Comparison of ENCODE assay signal across 8 cellular contexts in the genomic region with DNA sequence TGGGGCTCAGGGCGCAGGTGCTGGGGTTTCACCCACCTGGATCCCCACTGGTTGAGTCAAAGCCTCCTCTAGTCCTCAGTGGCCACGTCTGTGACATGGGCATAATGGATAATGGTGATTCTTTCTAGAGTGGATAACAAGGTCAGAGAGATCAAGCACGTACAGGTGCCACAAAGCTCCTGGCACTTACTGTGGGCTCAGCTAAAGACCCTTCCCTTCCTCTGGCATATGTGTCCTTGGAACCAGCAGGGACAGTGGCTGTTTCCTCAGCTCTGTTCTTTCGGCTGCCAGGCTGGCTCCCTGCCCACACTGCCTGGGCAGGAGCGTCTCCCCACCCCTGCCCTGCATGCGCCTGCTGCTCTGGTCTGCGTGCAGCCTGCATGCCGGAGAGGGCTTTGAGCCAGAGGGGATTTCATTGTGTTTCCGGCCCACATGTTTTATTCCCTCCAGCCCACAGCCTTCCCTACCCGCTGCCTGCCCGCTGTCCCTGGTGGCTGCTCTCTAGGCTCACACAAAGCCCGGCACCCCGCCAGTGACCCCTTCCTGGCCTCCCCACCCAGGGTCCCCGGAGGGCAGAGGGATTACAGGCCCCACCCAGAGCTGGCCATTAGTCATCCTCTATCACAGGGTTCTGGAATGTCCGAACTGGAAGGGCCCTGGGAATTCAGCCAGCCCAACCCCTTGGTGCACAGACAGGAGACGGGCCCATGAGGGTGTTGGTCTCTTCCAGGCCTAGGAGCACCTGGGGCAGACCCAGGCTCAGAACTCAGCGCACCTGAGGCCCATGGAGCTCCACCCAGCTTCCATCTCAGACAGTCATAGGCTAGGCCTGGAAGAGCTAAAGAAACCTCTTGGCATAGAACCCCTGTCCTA. TPM values are rescaled to one million over a fixed set of nuclear protein-coding genes. Genes with fewer than 3 reads are reported as not detected.
DNase-seq lines count a peak whose midpoint lies in the region; ATAC-seq and TF ChIP-seq lines count a peak whose summit lies in the region.

No MANE protein-coding gene starts in this region.

- 25% methylated on average over 14 of the region's 17 CpGs for WGBS in esophagus muscularis mucosa

- peaks cover 18% of the 10 kb centered on the region for H3K4me1 Mint-ChIP-seq in activated naive CD4-positive, alpha-beta T cell treated with anti-CD3 and anti-CD28 coated beads, Interleukin-2, amount 10 ng/mL, durations not matched to agents 7 days and 5 days

- H3K27me3 ChIP-seq in esophagus muscularis mucosa (no peaks in the 10 kb centered on the region), neural cell (ENCODE audit: insufficient read depth, low read depth, low read length) (no peaks in the 10 kb centered on the region)

- intact Hi-C loops in esophagus muscularis mucosa (cut with DNase I), result loop anchor here (5.0 kb wide), 1 partner anchor 65 kb away; the partner anchor contains the start of gene NOL12

- peak; percentile 23 for TF ChIP-seq CTCF in AG09319 (IDR thresholded peaks at IDR 0.05; ENCODE audit: low read depth, low read length)
- TF ChIP-seq CTCF in esophagus muscularis mucosa (IDR thresholded peaks at IDR 0.05), result peak in 2 of 3 experiments; percentile 18 to 30
- TF ChIP-seq CTCF in neural cell (IDR thresholded peaks at IDR 0.05; ENCODE audit: poor library complexity, severe bottlenecking), result no peak

- H3K4me1 ChIP-seq in esophagus muscularis mucosa, result peaks cover 72 to 82% (median 75%) of the 10 kb centered on the region in 4 donors

- no peaks in the 10 kb centered on the region for H3K27me3 Mint-ChIP-seq in activated naive CD4-positive, alpha-beta T cell treated with anti-CD3 and anti-CD28 coated beads, Interleukin-2, amount 10 ng/mL, durations not matched to agents 7 days and 5 days

- CTCF ChIA-PET in activated naive CD4-positive, alpha-beta T cell treated with anti-CD3 and anti-CD28 coated beads, Interleukin-2, amount 10 ng/mL, durations not matched to agents 7 days and 5 days (lab: Charles Lee), result no interaction called here

- H3K9ac ChIP-seq in neural cell (ENCODE audit: low read length), result no peak overlapping the region

- H3F3A ChIP-seq in neural cell (ENCODE audit: insufficient read depth, low read length, poor library complexity, severe bottlenecking), result no peaks in the 10 kb centered on the region

- H4K20me1 ChIP-seq in neural cell (ENCODE audit: insufficient read depth), result no peaks in the 10 kb centered on the region

- H3K27ac ChIP-seq in esophagus muscularis mucosa (replicated peaks in 1 of 4) (peak overlapping the region; percentile 90 to 96 (median 91)), neural cell (ENCODE audit: low read length) (no peak overlapping the region)

- TF ChIP-seq EP300 in esophagus muscularis mucosa (IDR thresholded peaks at IDR 0.05) (no peak), neural cell (conservative IDR thresholded peaks at IDR 0.05; ENCODE audit: poor library complexity, severe bottlenecking) (no peak)

- H2AFZ ChIP-seq in neural cell (ENCODE audit: low read depth, low read length), result no peak overlapping the region

- H3K9me3 ChIP-seq in esophagus muscularis mucosa (no peaks in the 10 kb centered on the region), neural cell (ENCODE audit: low read length) (no peaks in the 10 kb centered on the region)

- no peaks in the 10 kb centered on the region for H3K9me3 Mint-ChIP-seq in activated naive CD4-positive, alpha-beta T cell treated with anti-CD3 and anti-CD28 coated beads, Interleukin-2, amount 10 ng/mL, durations not matched to agents 7 days and 5 days

- H3K9me2 ChIP-seq in neural cell (ENCODE audit: insufficient read depth, low read length), result no peaks in the 10 kb centered on the region

- H3K79me2 ChIP-seq in neural cell (replicated peaks; ENCODE audit: insufficient read depth, low read length), result no peaks in the 10 kb centered on the region

- H3K36me3 ChIP-seq in esophagus muscularis mucosa, result peaks cover 15 to 39% (median 34%) of the 10 kb centered on the region in 4 donors
- no peaks in the 10 kb centered on the region for H3K36me3 ChIP-seq in neural cell (ENCODE audit: insufficient read depth, low read length)

- ATAC-seq in HG03442 (IDR thresholded peaks at IDR 0.05; ENCODE audit: unreplicated experiment) (no peak), HG02678 (IDR thresholded peaks at IDR 0.05; ENCODE audit: unreplicated experiment) (no peak)

- no peak overlapping the region for H3K4me2 ChIP-seq in neural cell (ENCODE audit: low read length)

- H3K4me3 ChIP-seq in esophagus muscularis mucosa (peak overlapping the region in 3 of 4 donors; percentile 13 to 18 (median 17)), neural cell (ENCODE audit: low read length) (no peak overlapping the region)

- DNase-seq in AG09319 (ENCODE audit: extremely low read depth, low read depth), result peak; percentile 97
- peak; percentile 67 for DNase-seq in NCI-H69 (lab: John Stamatoyannopoulos, UW)
- peak; percentile 96 for DNase-seq in esophagus muscularis mucosa (ENCODE audit: extremely low spot score)
- DNase-seq in activated naive CD4-positive, alpha-beta T cell treated with anti-CD3 and anti-CD28 coated beads, Interleukin-2, amount 10 ng/mL, durations not matched to agents 7 days and 5 days, result no peak
- DNase-seq in NCI-H1105 (lab: John Stamatoyannopoulos, UW), result no peak

- TF ChIP-seq POLR2A in esophagus muscularis mucosa (IDR thresholded peaks at IDR 0.05; ENCODE audit: low read depth), result no peak

- H3K4me3 Mint-ChIP-seq in activated naive CD4-positive, alpha-beta T cell treated with anti-CD3 and anti-CD28 coated beads, Interleukin-2, amount 10 ng/mL, durations not matched to agents 7 days and 5 days, result no peak overlapping the region

- H3K27ac Mint-ChIP-seq in activated naive CD4-positive, alpha-beta T cell treated with anti-CD3 and anti-CD28 coated beads, Interleukin-2, amount 10 ng/mL, durations not matched to agents 7 days and 5 days, result no peak overlapping the region

- TF ChIP-seq RAD21 in neural cell (conservative IDR thresholded peaks at IDR 0.05), result no peak

- peaks cover 10% of the 10 kb centered on the region for H3K36me3 Mint-ChIP-seq in activated naive CD4-positive, alpha-beta T cell treated with anti-CD3 and anti-CD28 coated beads, Interleukin-2, amount 10 ng/mL, durations not matched to agents 7 days and 5 days

TF ChIP-seq in neural cell, 6 proteins besides CTCF, POLR2A, EP300 and RAD21:
- TF ChIP-seq EZH2 (IDR thresholded peaks at IDR 0.05; ENCODE audit: borderline replicate concordance, insufficient read depth, low read length, poor library complexity, severe bottlenecking) (no peak), POLR2AphosphoS5 (IDR thresholded peaks at IDR 0.05) (peak; percentile 5)

RNA-seq across cellular contexts. Expression of gene GCAT, which starts 55.3 kb away (rescaled TPM):
- 10 to 100 TPM; 11.6 to 15.2 (median 12.3) TPM for total RNA-seq in esophagus muscularis mucosa
- 12.2 and 13.0 TPM in 2 replicates for polyA plus RNA-seq in neural cell
- 11.9 and 12.2 TPM in 2 replicates for polyA minus RNA-seq in neural cell

RNA-seq across cellular contexts. Expression of gene TRIOBP, which starts 55.6 kb away (rescaled TPM):
- total RNA-seq in esophagus muscularis mucosa, result 100 to 1,000 TPM; 150 to 208 (median 182) TPM
- polyA plus RNA-seq in neural cell, result 9.2 and 16.2 TPM in 2 replicates
- 17.5 and 18.2 TPM in 2 replicates for polyA minus RNA-seq in neural cell

Comparison
In these comparisons a context has a peak if more than half of its experiments do, and no peak if none do; other contexts are left out.
1. DNase-seq: peak in AG09319 (single experiment), NCI-H69 (single experiment) and esophagus muscularis mucosa (single experiment); none in activated naive CD4-positive, alpha-beta T cell treated with anti-CD3 and anti-CD28 coated beads, Interleukin-2, amount 10 ng/mL, durations not matched to agents 7 days and 5 days (single experiment) and NCI-H1105 (single experiment).